Comparison of ENCODE assay signal across 8 cellular contexts in the genomic region with DNA sequence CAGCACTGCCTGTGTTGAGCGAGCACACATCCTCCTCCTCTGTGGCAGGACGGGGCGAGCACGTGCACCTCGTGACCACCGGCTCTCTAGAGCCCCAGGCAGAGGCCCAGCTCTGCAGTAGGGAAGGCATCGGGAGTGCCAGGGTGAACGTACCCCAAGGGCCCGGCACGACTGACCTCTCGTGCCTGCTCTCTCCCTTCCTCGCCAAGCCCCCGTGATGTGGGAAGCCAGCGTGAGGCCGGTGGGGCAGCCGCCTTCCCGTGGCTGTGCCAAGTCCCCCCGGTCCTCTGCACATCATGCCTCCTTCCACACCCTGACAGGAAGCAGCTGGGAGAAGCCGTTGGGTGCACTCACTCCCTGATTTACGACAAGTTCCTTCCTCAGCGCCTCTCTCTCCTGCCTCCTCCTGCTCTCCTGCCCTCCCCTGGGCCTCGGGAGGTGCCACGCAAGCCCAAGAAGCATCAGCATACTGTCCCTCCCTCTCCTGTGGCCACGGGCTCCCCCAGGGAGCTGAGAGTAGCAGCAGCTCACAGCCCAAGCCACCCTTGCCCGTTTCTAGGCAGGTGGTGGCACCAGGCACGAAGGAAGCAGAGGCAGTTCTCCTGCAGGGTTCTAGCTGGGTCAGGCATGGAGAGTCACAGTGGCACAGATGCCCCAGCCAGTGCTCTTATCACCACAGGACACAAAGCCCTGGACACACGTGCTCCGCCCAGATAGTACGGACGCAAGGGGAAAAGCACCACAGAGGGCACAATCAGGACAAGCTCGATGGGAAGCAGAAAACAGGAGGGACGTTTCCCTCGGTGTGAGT. TPM values are rescaled to one million over a fixed set of nuclear protein-coding genes. Genes with fewer than 3 reads are reported as not detected.
DNase-seq lines count a peak whose midpoint lies in the region; ATAC-seq and TF ChIP-seq lines count a peak whose summit lies in the region.

No MANE protein-coding gene starts in this region.

- no peak for ATAC-seq in activated T-helper 17 cell treated with anti-CD3 and anti-CD28 coated beads, Interleukin-2, amount 50 U/mL, for 72 hours (replicated peaks)
- ATAC-seq in HG02571 (IDR thresholded peaks at IDR 0.05; ENCODE audit: unreplicated experiment) = no peak

- no peak overlapping the region for H3K23ac ChIP-seq in mesendoderm (ENCODE audit: low read length)

- TF ChIP-seq POLR2A in NB4 (IDR thresholded peaks at IDR 0.05; ENCODE audit: extremely low read depth, insufficient read length) = peak; percentile 72

- no peak overlapping the region for H3K18ac ChIP-seq in mesendoderm (ENCODE audit: low read length)

- H4K5ac ChIP-seq in mesendoderm (ENCODE audit: low read length) = no peak overlapping the region

- H3K4me2 ChIP-seq in mesendoderm (ENCODE audit: low read length) = no peak overlapping the region

- TF ChIP-seq CTCF in NB4 (IDR thresholded peaks at IDR 0.05; ENCODE audit: low read depth, low read length) = no peak
- TF ChIP-seq CTCF in neural crest cell (conservative IDR thresholded peaks at IDR 0.05) = no peak

- H3K56ac ChIP-seq in mesendoderm (ENCODE audit: low read length) = no peak overlapping the region

- H3K79me2 ChIP-seq in mesendoderm (ENCODE audit: control insufficient read depth, insufficient read depth, low read length) = peaks cover 10% of the 10 kb centered on the region

- H2BK120ac ChIP-seq in mesendoderm (ENCODE audit: low read depth, low read length) = no peak overlapping the region

- intact Hi-C loops in dendritic cell treated with granulocyte-macrophage colony-stimulating factor and Interleukin-4, amounts not matched to agents 40 ng/mL and 50 ng/mL, for 4 days (cut with micrococcal nuclease) = no loop called here

- peak overlapping the region; percentile 58 for H3K4me3 Mint-ChIP-seq in dendritic cell treated with granulocyte-macrophage colony-stimulating factor and Interleukin-4, amounts not matched to agents 40 ng/mL and 50 ng/mL, for 4 days
- H3K4me3 Mint-ChIP-seq in neural crest cell = no peak overlapping the region
- H3K4me3 Mint-ChIP-seq in activated T-helper 17 cell treated with anti-CD3 and anti-CD28 coated beads, Interleukin-2, amount 50 U/mL, for 72 hours = no peak overlapping the region

- no peak overlapping the region for H2BK15ac ChIP-seq in mesendoderm (replicated peaks; ENCODE audit: low read depth)

- peaks cover 25% of the 10 kb centered on the region for H3K79me1 ChIP-seq in mesendoderm (ENCODE audit: low read length)

- no CpG with 5 or more reads among the region's 33 CpGs for WGBS in mesendoderm (ENCODE audit: extremely low coverage, insufficient coverage, low lambda C conversion rate)

- peaks cover 87% of the 10 kb centered on the region for H3K4me1 Mint-ChIP-seq in dendritic cell treated with granulocyte-macrophage colony-stimulating factor and Interleukin-4, amounts not matched to agents 40 ng/mL and 50 ng/mL, for 4 days (ENCODE audit: low read depth)
- peaks cover 16% of the 10 kb centered on the region for H3K4me1 Mint-ChIP-seq in neural crest cell
- no peaks in the 10 kb centered on the region for H3K4me1 Mint-ChIP-seq in activated T-helper 17 cell treated with anti-CD3 and anti-CD28 coated beads, Interleukin-2, amount 50 U/mL, for 72 hours

- no peak overlapping the region for H2BK5ac ChIP-seq in mesendoderm (ENCODE audit: low read length)

- peaks cover 2% of the 10 kb centered on the region for H3K36me3 ChIP-seq in mesendoderm (ENCODE audit: control insufficient read depth, insufficient read depth, low read length)

- H3K27ac Mint-ChIP-seq in dendritic cell treated with granulocyte-macrophage colony-stimulating factor and Interleukin-4, amounts not matched to agents 40 ng/mL and 50 ng/mL, for 4 days = peak overlapping the region; percentile 88
- H3K27ac Mint-ChIP-seq in neural crest cell (ENCODE audit: unreplicated experiment) = peak overlapping the region; percentile 7
- H3K27ac Mint-ChIP-seq in activated T-helper 17 cell treated with anti-CD3 and anti-CD28 coated beads, Interleukin-2, amount 50 U/mL, for 72 hours = no peak overlapping the region

- H3K4me1 ChIP-seq in mesendoderm (ENCODE audit: control insufficient read depth, low read depth, low read length) = peaks cover 3% of the 10 kb centered on the region

- H3K4me3 ChIP-seq in NB4 (ENCODE audit: low read depth, low read length) (peak overlapping the region; percentile 56), mesendoderm (ENCODE audit: low read length) (no peak overlapping the region)

- no peak overlapping the region for H2AK5ac ChIP-seq in mesendoderm (ENCODE audit: low read length)

- H3K4ac ChIP-seq in mesendoderm (ENCODE audit: low read depth, low read length) = no peak overlapping the region

- H4K8ac ChIP-seq in mesendoderm (ENCODE audit: low read depth, low read length) = no peak overlapping the region

- no peak overlapping the region for H3K9ac ChIP-seq in mesendoderm (ENCODE audit: low read length)

- DNase-seq in CMK (ENCODE audit: low read depth) = peak; percentile 95
- DNase-seq in NB4 (ENCODE audit: low read depth) = peak; percentile 100
- DNase-seq in neural crest cell (ENCODE audit: low read depth, low spot score) = no peak
- no peak for DNase-seq in mesendoderm
- DNase-seq in hippocampal formation (lab: John Stamatoyannopoulos, UW) = no peak

- H3K36me3 Mint-ChIP-seq in dendritic cell treated with granulocyte-macrophage colony-stimulating factor and Interleukin-4, amounts not matched to agents 40 ng/mL and 50 ng/mL, for 4 days (ENCODE audit: low read depth) = peaks cover 44% of the 10 kb centered on the region
- peaks cover 13% of the 10 kb centered on the region for H3K36me3 Mint-ChIP-seq in neural crest cell (ENCODE audit: low read depth)
- peaks cover 17% of the 10 kb centered on the region for H3K36me3 Mint-ChIP-seq in activated T-helper 17 cell treated with anti-CD3 and anti-CD28 coated beads, Interleukin-2, amount 50 U/mL, for 72 hours (ENCODE audit: low read depth)

- no peaks in the 10 kb centered on the region for H3K27me3 Mint-ChIP-seq in dendritic cell treated with granulocyte-macrophage colony-stimulating factor and Interleukin-4, amounts not matched to agents 40 ng/mL and 50 ng/mL, for 4 days
- no peaks in the 10 kb centered on the region for H3K27me3 Mint-ChIP-seq in neural crest cell (ENCODE audit: low read depth)
- H3K27me3 Mint-ChIP-seq in activated T-helper 17 cell treated with anti-CD3 and anti-CD28 coated beads, Interleukin-2, amount 50 U/mL, for 72 hours = no peaks in the 10 kb centered on the region

- no peak overlapping the region for H3K27ac ChIP-seq in mesendoderm (ENCODE audit: low read depth, low read length)

- peaks cover 7% of the 10 kb centered on the region for H3K9me3 Mint-ChIP-seq in dendritic cell treated with granulocyte-macrophage colony-stimulating factor and Interleukin-4, amounts not matched to agents 40 ng/mL and 50 ng/mL, for 4 days
- no peaks in the 10 kb centered on the region for H3K9me3 Mint-ChIP-seq in neural crest cell
- H3K9me3 Mint-ChIP-seq in activated T-helper 17 cell treated with anti-CD3 and anti-CD28 coated beads, Interleukin-2, amount 50 U/mL, for 72 hours = no peaks in the 10 kb centered on the region

- H3K27me3 ChIP-seq in mesendoderm (ENCODE audit: insufficient read depth, low read length, poor library complexity) = no peaks in the 10 kb centered on the region

RNA-seq across cellular contexts. Expression of gene AMZ1, which starts 47.0 kb away (rescaled TPM):
- total RNA-seq in neural crest cell = not detected in 2 replicates
- polyA plus RNA-seq in mesendoderm (2013, experiment 1 of 2) = 0.28 TPM
- 0.34 TPM for polyA plus RNA-seq in mesendoderm (2013, experiment 2 of 2)
- under 1 TPM in 1 of 2 donors, not detected in 1; 0.69 TPM for total RNA-seq in activated T-helper 17 cell treated with anti-CD3 and anti-CD28 coated beads, Interleukin-2, amount 50 U/mL, for 72 hours

Comparison
In these comparisons a context has a peak if more than half of its experiments do, and no peak if none do; other contexts are left out.
1. DNase-seq: peak in CMK (single experiment) and NB4 (single experiment); none in neural crest cell (single experiment), mesendoderm (single experiment) and hippocampal formation (0 of 2).